Comparison of ENCODE assay signal across 23 cellular contexts in the genomic region with DNA sequence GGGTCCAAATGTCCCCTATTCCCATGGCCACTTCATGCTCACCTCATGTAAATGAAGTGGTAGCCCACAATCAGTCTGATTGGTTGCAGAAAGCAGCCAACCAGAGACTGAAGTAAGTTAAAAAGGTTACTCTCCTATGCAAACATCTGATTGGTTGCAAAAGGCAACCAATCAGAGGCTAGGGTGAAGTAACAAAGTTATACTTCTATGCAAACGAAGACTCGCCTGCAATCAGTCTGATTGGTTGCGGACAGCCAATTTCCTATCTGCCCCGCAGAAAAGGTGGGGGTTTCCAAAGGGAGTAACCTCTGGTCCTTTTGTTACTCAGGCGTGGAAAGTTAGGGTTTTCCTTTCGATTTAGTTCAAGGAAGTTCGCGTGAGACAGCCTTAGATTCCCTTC.
A peak's percentile ranks its signal among the peaks of the same experiment; 100 is the strongest.
DNase-seq lines count a peak whose midpoint lies in the region; ATAC-seq, FAIRE-seq and TF ChIP-seq lines count a peak whose summit lies in the region.
"Had no signal": no experiment of that assay in that cellular context is flagged by ENCODE, and none has a peak within 500 bp of the region (broad histone marks: within the 10 kb centered on the region; RNA-seq: fewer than 3 reads in every experiment).

No MANE protein-coding gene starts in this region.

- no peak for FAIRE-seq in A549 (lab: Jason Lieb, UNC)
- FAIRE-seq: A204.1, bronchial epithelial cell, GM19239 had no signal

- H3K36me3 ChIP-seq in GM23248 (ENCODE audit: low read depth) (no peaks in the 10 kb centered on the region), smooth muscle cell (ENCODE audit: low read depth) (no peaks in the 10 kb centered on the region), ascending aorta (no peaks in the 10 kb centered on the region)
- H3K36me3 ChIP-seq: BLaER1 treated with 17β-estradiol and CSF1 and Interleukin-3, amounts not matched to agents 10 nM and 100 nM; vagina had no signal

- H3K79me2 ChIP-seq in GM23248 (ENCODE audit: insufficient read depth) = no peaks in the 10 kb centered on the region
- no peaks in the 10 kb centered on the region for H3K79me2 ChIP-seq in smooth muscle cell (ENCODE audit: low read depth)
- H3K79me2 ChIP-seq: hepatocyte had no signal

- H3F3A ChIP-seq in GM23248 (ENCODE audit: insufficient read depth) = no peaks in the 10 kb centered on the region
- no peaks in the 10 kb centered on the region for H3F3A ChIP-seq in smooth muscle cell (ENCODE audit: low read depth)

- TF ChIP-seq CTCF in A549 (IDR thresholded peaks at IDR 0.05) (no peak), epithelial cell of proximal tubule (conservative IDR thresholded peaks at IDR 0.05; ENCODE audit: low read depth, low read length) (no peak), smooth muscle cell (IDR thresholded peaks at IDR 0.05; ENCODE audit: borderline replicate concordance, insufficient read depth, poor library complexity, severe bottlenecking) (no peak), ascending aorta (IDR thresholded peaks at IDR 0.05) (no peak)

- DNase-seq in A549 (ENCODE audit: low read depth in 1 of 2, low spot score in 1 of 2) (peak in 1 of 2 experiments; percentile 72), GM23248 (no peak), LoVo (ENCODE audit: low spot score) (peak; percentile 45), epithelial cell of proximal tubule (ENCODE audit: low read depth) (peak; percentile 35), smooth muscle cell (lab: John Stamatoyannopoulos, UW; ENCODE audit: unreplicated experiment) (no peak), KG1 (lab: John Stamatoyannopoulos, UW) (no peak), cortex of kidney (lab: John Stamatoyannopoulos, UW) (no peak), ascending aorta (ENCODE audit: low spot score in 2 of 2) (no peak)
- DNase-seq: activated CD4-positive, alpha-beta T cell treated with anti-CD3 and anti-CD28 coated beads, Interleukin-2, amount 50 U/mL, for 4 hours; activated gamma-delta T cell; GF-D8; GOT3; NCI-H187; SIG-M5; substantia nigra had no signal

- H4K20me1 ChIP-seq in GM23248 (ENCODE audit: insufficient read depth) (no peaks in the 10 kb centered on the region), smooth muscle cell (ENCODE audit: low read depth) (no peaks in the 10 kb centered on the region)
- H4K20me1 ChIP-seq: BLaER1 treated with 17β-estradiol and CSF1 and Interleukin-3, amounts not matched to agents 10 nM and 100 nM had no signal

- POLR2A ChIA-PET in A549 (lab: Yijun Ruan, JAX) = no interaction called here

- no peak for TF ChIP-seq RAD21 in A549 (conservative IDR thresholded peaks at IDR 0.05 in 1 of 2, IDR thresholded peaks at IDR 0.05 in 1 of 2)

- H3K27me3 ChIP-seq in GM23248 (replicated peaks; ENCODE audit: insufficient read depth) = peaks cover 3% of the 10 kb centered on the region; the same call in 1 of the 2 replicates
- no peaks in the 10 kb centered on the region for H3K27me3 ChIP-seq in smooth muscle cell (ENCODE audit: low read depth)
- no peaks in the 10 kb centered on the region for H3K27me3 ChIP-seq in ascending aorta
- H3K27me3 ChIP-seq: BLaER1 treated with 17β-estradiol and CSF1 and Interleukin-3, amounts not matched to agents 10 nM and 100 nM; hepatocyte; vagina had no signal

- ATAC-seq in A549 = peak; percentile 36 to 79; a peak in 3 of 6 replicates

- H3K4me3 ChIP-seq in A549 (peak overlapping the region; percentile 26), GM23248 (no peak overlapping the region), epithelial cell of proximal tubule (ENCODE audit: low read depth, low read length) (peak overlapping the region; percentile 37), smooth muscle cell (no peak overlapping the region), ascending aorta (no peak overlapping the region)
- H3K4me3 ChIP-seq: BLaER1 treated with 17β-estradiol and CSF1 and Interleukin-3, amounts not matched to agents 10 nM and 100 nM; coronary artery; hepatocyte; vagina had no signal

- H3K9ac ChIP-seq in GM23248 = no peak overlapping the region
- H3K9ac ChIP-seq in smooth muscle cell (ENCODE audit: low read depth) = no peak overlapping the region
- H3K9ac ChIP-seq: BLaER1 treated with 17β-estradiol and CSF1 and Interleukin-3, amounts not matched to agents 10 nM and 100 nM had no signal

- H3K4me2 ChIP-seq in A549 (peak overlapping the region; percentile 45), GM23248 (ENCODE audit: unreplicated experiment) (no peak overlapping the region), smooth muscle cell (no peak overlapping the region)
- H3K4me2 ChIP-seq: BLaER1 treated with 17β-estradiol and CSF1 and Interleukin-3, amounts not matched to agents 10 nM and 100 nM; hepatocyte had no signal

- H3K4me1 ChIP-seq in A549 (no peaks in the 10 kb centered on the region), GM23248 (ENCODE audit: insufficient read depth) (no peaks in the 10 kb centered on the region), smooth muscle cell (ENCODE audit: low read depth) (no peaks in the 10 kb centered on the region), ascending aorta (no peaks in the 10 kb centered on the region)
- H3K4me1 ChIP-seq: BLaER1 treated with 17β-estradiol and CSF1 and Interleukin-3, amounts not matched to agents 10 nM and 100 nM; vagina had no signal

- WGBS in A549 (ENCODE audit: missing lambda C conversion rate) = 66% methylated on average over 8 of the region's 8 CpGs
- 87 to 91% methylated on average over 8 of the region's 8 CpGs for WGBS in GM23248 (ENCODE audit: low coverage in 1 of 2, low lambda C conversion rate in 2 of 2, missing lambda C conversion rate in 2 of 2), 2 experiments
- 93% methylated on average over 8 of the region's 8 CpGs for WGBS in smooth muscle cell (ENCODE audit: low lambda C conversion rate)

- intact Hi-C loops in ascending aorta (cut with DNase I) = no loop called here

- H3K27ac ChIP-seq in A549 = no peak overlapping the region
- H3K27ac ChIP-seq in GM23248 = no peak overlapping the region
- no peak overlapping the region for H3K27ac ChIP-seq in smooth muscle cell (ENCODE audit: low read depth)
- no peak overlapping the region for H3K27ac ChIP-seq in ascending aorta
- H3K27ac ChIP-seq: BLaER1 treated with 17β-estradiol and CSF1 and Interleukin-3, amounts not matched to agents 10 nM and 100 nM; coronary artery; hepatocyte; vagina; VCaP had no signal

- no peak for TF ChIP-seq EP300 in A549 (IDR thresholded peaks at IDR 0.05)

- TF ChIP-seq POLR2A in A549 (IDR thresholded peaks at IDR 0.05; ENCODE audit: low read length) = no peak

- H3K9me3 ChIP-seq in A549 (no peaks in the 10 kb centered on the region), GM23248 (ENCODE audit: low read depth) (no peaks in the 10 kb centered on the region), smooth muscle cell (replicated peaks; ENCODE audit: low read depth) (no peaks in the 10 kb centered on the region), ascending aorta (no peaks in the 10 kb centered on the region)
- H3K9me3 ChIP-seq: vagina had no signal

- H2AFZ ChIP-seq in GM23248 = 0 out of 2 replicates have a peak overlapping the region, but pooled peaks have one; percentile 22
- H2AFZ ChIP-seq in smooth muscle cell (ENCODE audit: low read depth) = no peak overlapping the region
- H2AFZ ChIP-seq: hepatocyte had no signal

- H3K9me2 ChIP-seq in GM23248 (ENCODE audit: insufficient read depth) = no peaks in the 10 kb centered on the region

- in situ Hi-C loops in GM23248 (cut with MboI) = no loop called here

- CTCF ChIA-PET in A549 (lab: Yijun Ruan, JAX) = no interaction called here

TF ChIP-seq in A549, 52 proteins besides CTCF, POLR2A, EP300 and RAD21:
- TF ChIP-seq ZSCAN20 (CRISPR knock-in tag; IDR thresholded peaks at IDR 0.05) = no peak

Comparison
In these comparisons a context has a peak if more than half of its experiments do, and no peak if none do; other contexts are left out.
1. DNase-seq: peak in LoVo (single experiment) and epithelial cell of proximal tubule (single experiment); none in GM23248 (single experiment), smooth muscle cell (single experiment), KG1 (single experiment), cortex of kidney (single experiment) and ascending aorta (0 of 2).
2. H3K4me3 ChIP-seq: peak in A549 (single experiment) and epithelial cell of proximal tubule (single experiment); none in GM23248 (single experiment), smooth muscle cell (single experiment) and ascending aorta (0 of 2).